Comparison of ENCODE assay signal across 9 cellular contexts in the genomic region with DNA sequence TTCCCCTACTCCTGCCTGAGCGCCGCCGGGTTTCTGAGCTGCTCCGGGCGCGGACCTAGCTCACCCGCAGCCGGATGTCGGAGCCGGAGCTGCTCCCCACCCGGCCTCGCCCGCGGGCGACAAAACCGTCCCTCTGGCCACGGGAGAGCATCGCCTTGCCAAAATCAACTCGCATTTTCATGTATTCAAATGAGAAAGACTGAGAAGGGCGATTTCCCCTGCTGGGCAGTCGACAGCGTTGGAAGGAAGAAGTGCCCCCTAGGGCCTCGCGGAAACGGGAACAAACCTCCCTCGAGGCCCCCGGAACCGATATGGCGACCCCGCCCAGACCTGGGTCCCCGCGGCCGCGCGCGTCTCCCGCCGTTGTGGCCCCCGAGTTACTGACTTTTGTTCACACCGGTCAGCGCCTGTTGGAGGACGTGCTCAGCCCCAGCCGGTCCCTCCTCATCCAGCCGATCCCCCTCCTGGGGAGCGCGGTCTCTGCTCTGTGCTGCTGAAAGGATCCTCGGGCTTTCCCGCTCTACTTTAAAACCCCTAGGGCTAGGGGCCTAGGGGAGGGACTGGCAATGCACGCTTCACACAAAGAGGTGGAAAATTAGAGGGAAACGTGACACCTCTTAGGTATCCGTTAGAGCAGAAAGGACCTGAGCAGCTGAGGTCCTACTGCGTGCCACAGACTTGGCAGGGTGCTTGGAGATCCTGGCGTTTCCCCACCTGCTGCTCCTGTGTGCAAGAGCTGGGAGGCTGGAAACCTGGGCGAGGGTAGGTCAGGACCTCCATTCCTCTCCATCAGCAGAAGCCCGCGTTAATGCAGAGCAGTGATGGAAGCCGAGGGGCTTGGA. TPM values are rescaled to one million over a fixed set of nuclear protein-coding genes. Genes with fewer than 3 reads are reported as not detected.
A peak's percentile ranks its signal among the peaks of the same experiment; 100 is the strongest.
DNase-seq lines count a peak whose midpoint lies in the region; ATAC-seq and TF ChIP-seq lines count a peak whose summit lies in the region.
"Had no signal": no experiment of that assay in that cellular context is flagged by ENCODE, and none has a peak within 500 bp of the region (broad histone marks: within the 10 kb centered on the region; RNA-seq: fewer than 3 reads in every experiment).

No MANE protein-coding gene starts in this region.

- no peak for ATAC-seq in naive thymus-derived CD4-positive, alpha-beta T cell
- no peak for ATAC-seq in GM21528 (IDR thresholded peaks at IDR 0.05; ENCODE audit: low FRiP score, unreplicated experiment)
- no peak for ATAC-seq in GM18907 (IDR thresholded peaks at IDR 0.05; ENCODE audit: unreplicated experiment)

- TF ChIP-seq CTCF in brain (conservative IDR thresholded peaks at IDR 0.05) (no peak), tibial artery (IDR thresholded peaks at IDR 0.05) (no peak)

- CTCF ChIA-PET in naive thymus-derived CD4-positive, alpha-beta T cell (lab: Charles Lee) = no interaction called here

- H3K27me3 ChIP-seq in naive thymus-derived CD4-positive, alpha-beta T cell (ENCODE audit: control insufficient read depth in 2 of 2, insufficient read depth in 2 of 2, low read length in 2 of 2) = peaks cover 11 to 27% of the 10 kb centered on the region in 2 donors
- H3K27me3 ChIP-seq in tibial artery = peaks cover 20 to 98% of the 10 kb centered on the region in 2 donors

- peak overlapping the region; percentile 75 to 84 (median 81) for H3K4me3 Mint-ChIP-seq in brain
- H3K4me3 Mint-ChIP-seq in naive thymus-derived CD4-positive, alpha-beta T cell = peak overlapping the region in 7 of 10 donors; percentile 26 to 82 (median 59)

- H3K36me3 Mint-ChIP-seq in brain = no peaks in the 10 kb centered on the region
- peaks cover 0 to 5% (median 3%) of the 10 kb centered on the region in 5 donors for H3K36me3 Mint-ChIP-seq in naive thymus-derived CD4-positive, alpha-beta T cell

- intact Hi-C loops in naive thymus-derived CD4-positive, alpha-beta T cell (cut with micrococcal nuclease) = loop anchor here in 1 of 2 donors (5.0 to 10.0 kb wide), 3 partner anchors 275 to 1077 kb away; partner anchors contain the start of genes NKX2-1 and PAX9
- intact Hi-C loops in tibial artery (cut with DNase I; ENCODE audit: low total_unique reads) = loop anchor here (10.0 kb wide), 1 partner anchor 355 kb away; no protein-coding TSS in a partner anchor

- H3K9me3 Mint-ChIP-seq in brain = peaks cover 0 to 10% (median 2%) of the 10 kb centered on the region in 5 experiments
- peaks cover 0 to 56% (median 12%) of the 10 kb centered on the region in 11 donors for H3K9me3 Mint-ChIP-seq in naive thymus-derived CD4-positive, alpha-beta T cell

- H3K36me3 ChIP-seq in naive thymus-derived CD4-positive, alpha-beta T cell (ENCODE audit: control insufficient read depth in 2 of 3, insufficient read depth in 3 of 3, low read length in 3 of 3) = no peaks in the 10 kb centered on the region
- H3K36me3 ChIP-seq in tibial artery = no peaks in the 10 kb centered on the region

- DNase-seq in COR-L47 (lab: John Stamatoyannopoulos, UW) (peak; percentile 83), NCI-H1105 treated with DMSO at 0.1 percent for 48 hours (lab: John Stamatoyannopoulos, UW) (peak; percentile 84), tibial artery (no peak), NCI-H1048 (lab: John Stamatoyannopoulos, UW) (no peak)
- no peak for DNase-seq in naive thymus-derived CD4-positive, alpha-beta T cell

- no peak overlapping the region for H3K27ac ChIP-seq in naive thymus-derived CD4-positive, alpha-beta T cell (ENCODE audit: low read depth, low read length)
- no peak overlapping the region for H3K27ac ChIP-seq in tibial artery

- peak overlapping the region in 1 of 5 experiments; percentile 80 for H3K27ac Mint-ChIP-seq in brain
- H3K27ac Mint-ChIP-seq in naive thymus-derived CD4-positive, alpha-beta T cell = no peak overlapping the region

- peaks cover 43% of the 10 kb centered on the region for H3K4me1 Mint-ChIP-seq in brain
- H3K4me1 Mint-ChIP-seq in naive thymus-derived CD4-positive, alpha-beta T cell = peaks cover 3 to 46% (median 26%) of the 10 kb centered on the region in 7 donors

- H3K27me3 Mint-ChIP-seq in brain = peaks cover 99% of the 10 kb centered on the region
- peaks cover 68 to 77% (median 76%) of the 10 kb centered on the region in 5 donors for H3K27me3 Mint-ChIP-seq in naive thymus-derived CD4-positive, alpha-beta T cell

- no peaks in the 10 kb centered on the region for H3K4me1 ChIP-seq in naive thymus-derived CD4-positive, alpha-beta T cell (ENCODE audit: control insufficient read depth in 2 of 2, insufficient read depth in 2 of 2, low read length in 2 of 2)
- peaks cover 0 to 39% (median 29%) of the 10 kb centered on the region in 4 donors for H3K4me1 ChIP-seq in tibial artery

- POLR2A ChIA-PET in naive thymus-derived CD4-positive, alpha-beta T cell (lab: Charles Lee) = no interaction called here

- H3K9me3 ChIP-seq in naive thymus-derived CD4-positive, alpha-beta T cell (ENCODE audit: control insufficient read depth in 2 of 3, low read length in 3 of 3) = no peaks in the 10 kb centered on the region
- H3K9me3 ChIP-seq in tibial artery = no peaks in the 10 kb centered on the region

- H3K4me3 ChIP-seq in naive thymus-derived CD4-positive, alpha-beta T cell (ENCODE audit: low read length) = no peak overlapping the region
- peak overlapping the region in 1 of 2 donors; percentile 19 for H3K4me3 ChIP-seq in tibial artery

RNA-seq across cellular contexts. Expression of gene TTC6, which starts 4.3 kb away (rescaled TPM):
- 0.68 TPM for polyA plus RNA-seq in brain (ENCODE audit: insufficient read depth, low read depth, low replicate concordance)
- total RNA-seq in naive thymus-derived CD4-positive, alpha-beta T cell = not detected
- polyA plus RNA-seq in naive thymus-derived CD4-positive, alpha-beta T cell = not detected
- total RNA-seq: HT1080 had no signal

RNA-seq across cellular contexts. Expression of gene FOXA1, which starts 4.7 kb away (rescaled TPM):
- polyA plus RNA-seq in brain (ENCODE audit: insufficient read depth, low read depth, low replicate concordance) = 20.9 TPM
- total RNA-seq in naive thymus-derived CD4-positive, alpha-beta T cell = not detected
- polyA plus RNA-seq in naive thymus-derived CD4-positive, alpha-beta T cell = not detected

Comparison
In these comparisons a context has a peak if more than half of its experiments do, and no peak if none do; other contexts are left out.
1. DNase-seq: peak in COR-L47 (single experiment) and NCI-H1105 treated with DMSO at 0.1 percent for 48 hours (single experiment); none in naive thymus-derived CD4-positive, alpha-beta T cell (0 of 9), tibial artery (0 of 2) and NCI-H1048 (single experiment).
2. RNA of gene FOXA1, which starts 4.7 kb away (polyA plus RNA-seq): 20.9 TPM in brain (single experiment); not detected in naive thymus-derived CD4-positive, alpha-beta T cell; every median in the first group is over 10 times any median in the second.